23 cellular contexts compared by ENCODE assay signal in genomic region chr6:29388533-29388932, GRCh38.
"Had no signal": no experiment of that assay in that cellular context is flagged by ENCODE, and none has a peak within 500 bp of the region (broad histone marks: within the 10 kb centered on the region; RNA-seq: fewer than 3 reads in every experiment).

No MANE protein-coding gene starts in this region.

- DNase-seq: colonic mucosa; cortex of kidney; dermis blood vessel endothelial cell; dorsolateral prefrontal cortex; effector CD4-positive, alpha-beta T cell; effector CD8-positive, alpha-beta T cell; effector memory CD4-positive, alpha-beta T cell; effector memory CD8-positive, alpha-beta T cell; endodermal cell; erythroblast; esophagus squamous epithelium; foreskin fibroblast; foreskin keratinocyte; foreskin melanocyte; gastrocnemius medialis; glutamatergic neuron; head of caudate nucleus; heart left ventricle; heart right ventricle had no signal

- H3K4me1 ChIP-seq: colonic mucosa, esophagus muscularis mucosa, esophagus squamous epithelium, foreskin keratinocyte, gastrocnemius medialis, gastroesophageal sphincter, heart left ventricle, heart right ventricle had no signal

- H3K27ac ChIP-seq: colonic mucosa, coronary artery, dorsolateral prefrontal cortex, epithelial cell of prostate, esophagus muscularis mucosa, esophagus squamous epithelium, foreskin keratinocyte, gastrocnemius medialis, gastroesophageal sphincter, heart left ventricle, heart right ventricle had no signal

- H3K36me3 ChIP-seq: colonic mucosa, esophagus muscularis mucosa, esophagus squamous epithelium, gastrocnemius medialis, gastroesophageal sphincter, heart left ventricle, heart right ventricle had no signal

- H3K9me3 ChIP-seq: colonic mucosa, esophagus muscularis mucosa, esophagus squamous epithelium, gastrocnemius medialis, gastroesophageal sphincter, heart left ventricle, heart right ventricle had no signal

- H3K4me3 ChIP-seq: colonic mucosa, coronary artery, dorsolateral prefrontal cortex, esophagus muscularis mucosa, esophagus squamous epithelium, gastrocnemius medialis, gastroesophageal sphincter, heart left ventricle, heart right ventricle had no signal
